Comparison of ENCODE assay signal across 13 cellular contexts in genomic region chr2:45134726-45135125, GRCh38.
DNase-seq lines count a peak whose midpoint lies in the region; ATAC-seq and TF ChIP-seq lines count a peak whose summit lies in the region.
"Had no signal": no experiment of that assay in that cellular context is flagged by ENCODE, and none has a peak within 500 bp of the region (broad histone marks: within the 10 kb centered on the region; RNA-seq: fewer than 3 reads in every experiment).

No MANE protein-coding gene starts in this region.

- intact Hi-C loops in gastrocnemius medialis (cut with DNase I; ENCODE audit: low total_unique reads): no loop called here

- no peak for TF ChIP-seq CTCF in Loucy (conservative IDR thresholded peaks at IDR 0.05; ENCODE audit: low read length)
- TF ChIP-seq CTCF in gastrocnemius medialis (IDR thresholded peaks at IDR 0.05 in 4 of 5, conservative IDR thresholded peaks at IDR 0.05 in 1 of 5): no peak

- H3K36me3 ChIP-seq in Loucy (ENCODE audit: insufficient read depth, low read length): no peaks in the 10 kb centered on the region
- H3K36me3 ChIP-seq in gastrocnemius medialis: no peaks in the 10 kb centered on the region

- H2AFZ ChIP-seq in Loucy (ENCODE audit: low read length): 0 out of 2 replicates have a peak overlapping the region, but pooled peaks have one; percentile 18

- H3K4me1 ChIP-seq in Loucy (ENCODE audit: insufficient read depth, low read length, poor library complexity, severe bottlenecking) (peaks cover 54% of the 10 kb centered on the region), gastrocnemius medialis (no peaks in the 10 kb centered on the region)

- peak overlapping the region in 4 of 8 donors; percentile 20 to 44 (median 30) for H3K4me3 Mint-ChIP-seq in naive B cell
- H3K4me3 Mint-ChIP-seq: activated naive CD8-positive, alpha-beta T cell; WTC11 had no signal

- peak; percentile 45 to 51 for ATAC-seq in naive B cell (ENCODE audit: low read depth in 2 of 2)
- no peak for ATAC-seq in GM21619 (IDR thresholded peaks at IDR 0.05; ENCODE audit: unreplicated experiment)
- ATAC-seq in GM18498 (IDR thresholded peaks at IDR 0.05; ENCODE audit: unreplicated experiment): no peak
- no peak for ATAC-seq in gastrocnemius medialis

- no peaks in the 10 kb centered on the region for H4K20me1 ChIP-seq in Loucy (ENCODE audit: insufficient read depth, low read length, poor library complexity, severe bottlenecking)

- H3K27ac ChIP-seq in gastrocnemius medialis: no peak overlapping the region

- peaks cover 6% of the 10 kb centered on the region for H3F3A ChIP-seq in Loucy (ENCODE audit: low read depth)

- H3K79me2 ChIP-seq in Loucy (ENCODE audit: insufficient read depth, low read length): no peaks in the 10 kb centered on the region; the same call in 1 of the 2 replicates

- no peaks in the 10 kb centered on the region for H3K9me3 Mint-ChIP-seq in naive B cell

- no peaks in the 10 kb centered on the region for H3K27me3 ChIP-seq in Loucy (ENCODE audit: insufficient read depth, low read length, poor library complexity, severe bottlenecking)
- H3K27me3 ChIP-seq in gastrocnemius medialis: no peaks in the 10 kb centered on the region

- no peaks in the 10 kb centered on the region for H3K27me3 Mint-ChIP-seq in naive B cell

- in situ Hi-C loops in gastrocnemius medialis (cut with MboI; ENCODE audit: low sequenced_read_pairs in 4 of 4): no loop called here

- TF ChIP-seq POLR2A in gastrocnemius medialis (IDR thresholded peaks at IDR 0.05): no peak

- H3K27ac Mint-ChIP-seq in naive B cell: peak overlapping the region in 2 of 6 donors; percentile 1 to 57
- H3K27ac Mint-ChIP-seq: activated naive CD8-positive, alpha-beta T cell; WTC11 had no signal

- peak overlapping the region; percentile 69 for H3K4me3 ChIP-seq in Loucy (ENCODE audit: low read length, poor library complexity, severe bottlenecking)
- H3K4me3 ChIP-seq in gastrocnemius medialis: no peak overlapping the region

- H3K4me1 Mint-ChIP-seq in naive B cell: peaks cover 12 to 37% (median 16%) of the 10 kb centered on the region in 3 donors

- peak overlapping the region; percentile 77 for H3K4me2 ChIP-seq in Loucy (ENCODE audit: low read depth, low read length, poor library complexity, severe bottlenecking)

- H3K9me2 ChIP-seq in Loucy (replicated peaks; ENCODE audit: low read depth, low read length): no peaks in the 10 kb centered on the region

- peak overlapping the region; percentile 70 for H3K9ac ChIP-seq in Loucy (ENCODE audit: low read depth, low read length, poor library complexity, severe bottlenecking)

- H3K9me3 ChIP-seq in Loucy (ENCODE audit: insufficient read depth, low read depth, low read length) (no peaks in the 10 kb centered on the region), gastrocnemius medialis (no peaks in the 10 kb centered on the region)

- DNase-seq in ELR (ENCODE audit: low read depth) (peak; percentile 33), UCSD-AML1 (lab: John Stamatoyannopoulos, UW; ENCODE audit: unreplicated experiment) (peak; percentile 24), naive B cell (peak; percentile 3), NCI-H2107 (lab: John Stamatoyannopoulos, UW) (no peak), gastrocnemius medialis (no peak)
- DNase-seq: erythroblast; NCI-H446 treated with DMSO at 0.1 percent for 48 hours; stimulated activated CD4-positive, alpha-beta T cell treated with anti-CD3 and anti-CD28 coated beads, Interleukin-4, amount 100 ng/mL, for 1 hour had no signal

- no peaks in the 10 kb centered on the region for H3K36me3 Mint-ChIP-seq in naive B cell
- H3K36me3 Mint-ChIP-seq: activated naive CD8-positive, alpha-beta T cell; WTC11 had no signal

Comparison
In these comparisons a context has a peak if more than half of its experiments do, and no peak if none do; other contexts are left out.
1. DNase-seq: peak in ELR (single experiment), UCSD-AML1 (single experiment) and naive B cell (single experiment); none in NCI-H2107 (single experiment) and gastrocnemius medialis (0 of 2).
2. ATAC-seq: peak in naive B cell (2 of 2); none in GM21619 (single experiment), GM18498 (single experiment) and gastrocnemius medialis (0 of 2).